11 cellular contexts compared by ENCODE assay signal in genomic region chr1:10779201-10779600, GRCh38. TPM values are rescaled to one million over a fixed set of nuclear protein-coding genes. Genes with fewer than 3 reads are reported as not detected.
DNase-seq lines count a peak whose midpoint lies in the region; ATAC-seq lines count a peak whose summit lies in the region.
"Had no signal": no experiment of that assay in that cellular context is flagged by ENCODE, and none has a peak within 500 bp of the region (broad histone marks: within the 10 kb centered on the region; RNA-seq: fewer than 3 reads in every experiment).

No MANE protein-coding gene starts in this region.

- peak overlapping the region; percentile 78 for H3K27ac ChIP-seq in epithelial cell of prostate
- H3K27ac ChIP-seq in temporal lobe (ENCODE audit: low read depth, low read length), result peak overlapping the region; percentile 46

- ATAC-seq in GM18868 (IDR thresholded peaks at IDR 0.05; ENCODE audit: unreplicated experiment) (no peak), GM21526 (IDR thresholded peaks at IDR 0.05; ENCODE audit: low FRiP score, unreplicated experiment) (no peak)
- ATAC-seq: naive thymus-derived CD4-positive, alpha-beta T cell had no signal

- DNase-seq in NCI-H2227 (lab: John Stamatoyannopoulos, UW; ENCODE audit: unreplicated experiment) (peak; percentile 19), NCI-H2227 treated with DMSO at 0.1 percent for 48 hours (lab: John Stamatoyannopoulos, UW) (no peak), NCI-H510A (lab: John Stamatoyannopoulos, UW) (peak; percentile 99), epithelial cell of prostate (ENCODE audit: low read depth, low spot score) (peak; percentile 94), SW 1271 (lab: John Stamatoyannopoulos, UW) (no peak)
- DNase-seq: naive thymus-derived CD4-positive, alpha-beta T cell; stimulated activated CD4-positive, alpha-beta T cell treated with anti-CD3 and anti-CD28 coated beads, Interleukin-2, amount 100 ng/mL, for 48 hours; T-helper 2 cell had no signal

RNA-seq across cellular contexts. Expression of gene CASZ1, which starts 17.2 kb away (rescaled TPM):
- 0.98 TPM for total RNA-seq in temporal lobe

Comparison
In these comparisons a context has a peak if more than half of its experiments do, and no peak if none do; other contexts are left out.
1. DNase-seq: peak in NCI-H2227 (single experiment), NCI-H510A (single experiment) and epithelial cell of prostate (single experiment); none in NCI-H2227 treated with DMSO at 0.1 percent for 48 hours (single experiment) and SW 1271 (0 of 2).